12 cellular contexts compared by ENCODE assay signal in genomic region chr14:21072781-21073339, GRCh38. TPM values are rescaled to one million over a fixed set of nuclear protein-coding genes. Genes with fewer than 3 reads are reported as not detected.
DNase-seq lines count a peak whose midpoint lies in the region; ATAC-seq, FAIRE-seq and TF ChIP-seq lines count a peak whose summit lies in the region.
"Had no signal": no experiment of that assay in that cellular context is flagged by ENCODE, and none has a peak within 500 bp of the region (broad histone marks: within the 10 kb centered on the region; RNA-seq: fewer than 3 reads in every experiment).

No MANE protein-coding gene starts in this region.

- no peak for TF ChIP-seq CTCF in fibroblast of lung (conservative IDR thresholded peaks at IDR 0.05 in 1 of 2, IDR thresholded peaks at IDR 0.05 in 1 of 2; ENCODE audit: low read depth in 1 of 2, low read length in 2 of 2)
- TF ChIP-seq CTCF in pancreas (IDR thresholded peaks at IDR 0.05): no peak

- H3K9me3 ChIP-seq in BLaER1: no peaks in the 10 kb centered on the region
- H3K9me3 ChIP-seq in fibroblast of lung (ENCODE audit: control insufficient read depth, insufficient read depth, low read depth, low read length): no peaks in the 10 kb centered on the region
- no peaks in the 10 kb centered on the region for H3K9me3 ChIP-seq in pancreas

- H4K20me1 ChIP-seq in BLaER1 (no peaks in the 10 kb centered on the region), fibroblast of lung (ENCODE audit: control insufficient read depth, extremely low read depth, insufficient read depth, low read length) (no peaks in the 10 kb centered on the region)

- WGBS in pancreas, 2 donors: 68 to 71% methylated on average over 9 of the region's 9 CpGs

- intact Hi-C loops in pancreas (cut with DNase I): no loop called here

- H3K4me1 ChIP-seq in BLaER1: peaks cover 51% of the 10 kb centered on the region
- peaks cover 11% of the 10 kb centered on the region for H3K4me1 ChIP-seq in fibroblast of lung (ENCODE audit: control insufficient read depth, extremely low read depth, insufficient read depth, low read length)
- H3K4me1 ChIP-seq in pancreas: peaks cover 0 to 9% (median 5%) of the 10 kb centered on the region in 3 donors

- H3K27ac ChIP-seq in BLaER1 (peak overlapping the region; percentile 87), fibroblast of lung (ENCODE audit: insufficient read depth, low read length) (peak overlapping the region; percentile 96), pancreas (peak overlapping the region in 3 of 4 donors; percentile 5 to 88 (median 76))

- H3K36me3 ChIP-seq in BLaER1: peaks cover 24% of the 10 kb centered on the region
- H3K36me3 ChIP-seq in fibroblast of lung (ENCODE audit: control insufficient read depth, insufficient read depth, low read length): peaks cover 24% of the 10 kb centered on the region
- H3K36me3 ChIP-seq in pancreas: peaks cover 0 to 25% (median 13%) of the 10 kb centered on the region in 3 donors

- H3K27me3 ChIP-seq in BLaER1 (peaks cover 16% of the 10 kb centered on the region), fibroblast of lung (ENCODE audit: control insufficient read depth, insufficient read depth, low read length) (no peaks in the 10 kb centered on the region), pancreas (no peaks in the 10 kb centered on the region)

- no peak for FAIRE-seq in pancreas (lab: Jason Lieb, UNC)

- H3K4me3 ChIP-seq in BLaER1 (peak overlapping the region; percentile 80), fibroblast of lung (replicated peaks in 1 of 4; ENCODE audit: control extremely low read depth in 1 of 4, insufficient read depth in 1 of 4, low read depth in 3 of 4, low read length in 4 of 4) (no peak overlapping the region), pancreas (no peak overlapping the region)

- H3K9ac ChIP-seq in BLaER1 (peak overlapping the region; percentile 80; the same call in 1 of the 2 replicates), fibroblast of lung (ENCODE audit: insufficient read depth, low read length) (no peak overlapping the region)

- no peak for ATAC-seq in pancreas

- no peak overlapping the region for H2AFZ ChIP-seq in fibroblast of lung (ENCODE audit: low read length)

- peak overlapping the region; percentile 88 for H3K4me2 ChIP-seq in BLaER1
- peak overlapping the region; percentile 49 for H3K4me2 ChIP-seq in fibroblast of lung (ENCODE audit: extremely low read depth, insufficient read depth, low read length)

- DNase-seq in NCI-H510A (lab: John Stamatoyannopoulos, UW) (peak; percentile 23), fibroblast of lung (ENCODE audit: low read depth in 2 of 2) (no peak), pancreas (no peak), kidney tubule cell (ENCODE audit: low spot score) (no peak), HUDEP-2 (lab: John Stamatoyannopoulos, UW; ENCODE audit: unreplicated experiment in 76 of 76) (no peak), inferior parietal cortex (ENCODE audit: extremely low spot score) (no peak)
- DNase-seq in activated naive CD4-positive, alpha-beta T cell treated with Interleukin-2 at 50 U/mL for 16 hours: no peak
- DNase-seq: CD8-positive, alpha-beta memory T cell; NCI-H1436; occipital lobe; T-helper 9 cell had no signal

- peaks cover 2% of the 10 kb centered on the region for H3K79me2 ChIP-seq in fibroblast of lung (ENCODE audit: control insufficient read depth, insufficient read depth, low read length)

RNA-seq across cellular contexts. Expression of gene ARHGEF40, which starts 2.8 kb away (rescaled TPM):
- total RNA-seq in fibroblast of lung: 23.6 and 24.7 TPM in 2 replicates
- polyA plus RNA-seq in fibroblast of lung: 18.2 and 34.6 TPM in 2 replicates
- 16.0 and 24.4 TPM in 2 replicates for polyA plus RNA-seq in fibroblast of lung (2012)
- polyA minus RNA-seq in fibroblast of lung (ENCODE audit: low replicate concordance): 93.2 and 115 TPM in 2 replicates
- 10 to 100 TPM; 24.5 to 58.0 (median 36.4) TPM for total RNA-seq in pancreas
- 10 to 100 TPM; 68.8 to 77.0 TPM for polyA plus RNA-seq in pancreas

RNA-seq across cellular contexts. Expression of gene RNASE8, which starts 15.2 kb away (rescaled TPM):
- total RNA-seq in fibroblast of lung (not detected in 2 replicates), pancreas (not detected)
- polyA plus RNA-seq in fibroblast of lung (not detected in 2 replicates), pancreas (not detected)
- not detected in 2 replicates for polyA plus RNA-seq in fibroblast of lung (2012)
- polyA minus RNA-seq in fibroblast of lung (ENCODE audit: low replicate concordance): not detected in 2 replicates
- total RNA-seq: CD8-positive, alpha-beta memory T cell; occipital lobe had no signal
- polyA plus RNA-seq: CD8-positive, alpha-beta memory T cell had no signal

RNA-seq across cellular contexts. Expression of gene ZNF219, which starts 25.6 kb away (rescaled TPM):
- total RNA-seq in fibroblast of lung (3.9 and 4.6 TPM in 2 replicates), pancreas (10 to 100 TPM; 13.5 to 23.6 (median 16.1) TPM)
- polyA plus RNA-seq in fibroblast of lung (2.2 and 2.4 TPM in 2 replicates), pancreas (10 to 100 TPM; 19.8 to 20.5 TPM)
- 3.4 and 5.2 TPM in 2 replicates for polyA plus RNA-seq in fibroblast of lung (2012)
- polyA minus RNA-seq in fibroblast of lung (ENCODE audit: low replicate concordance): 1.1 and 2.3 TPM in 2 replicates

RNA-seq across cellular contexts. Expression of gene TMEM253, which starts 28.0 kb away (rescaled TPM):
- not detected in 2 replicates for total RNA-seq in fibroblast of lung
- 0.05 and 0.11 TPM in 2 replicates for polyA plus RNA-seq in fibroblast of lung
- polyA plus RNA-seq in fibroblast of lung (2012): 0.07 TPM in 1 of 2 replicates, not detected in the other
- not detected in 2 replicates for polyA minus RNA-seq in fibroblast of lung (ENCODE audit: low replicate concordance)
- total RNA-seq in pancreas: 1 to 10 TPM in 2 of 6 donors, under 1 TPM in 4; 0.16 to 1.6 (median 0.56) TPM
- polyA plus RNA-seq in pancreas: 1 to 10 TPM; 1.8 to 4.9 TPM
- total RNA-seq: CD8-positive, alpha-beta memory T cell; occipital lobe had no signal
- polyA plus RNA-seq: CD8-positive, alpha-beta memory T cell had no signal

RNA-seq across cellular contexts. Expression of gene RNASE7, which starts 30.7 kb away (rescaled TPM):
- total RNA-seq in fibroblast of lung (not detected in 2 replicates), pancreas (under 1 TPM in 4 of 6 donors, not detected in 2; 0.23 to 0.78 (median 0.28) TPM)
- polyA plus RNA-seq in fibroblast of lung (not detected in 2 replicates), pancreas (under 1 TPM in 1 of 2 donors, not detected in 1; 0.11 TPM)
- not detected in 2 replicates for polyA plus RNA-seq in fibroblast of lung (2012)
- not detected in 2 replicates for polyA minus RNA-seq in fibroblast of lung (ENCODE audit: low replicate concordance)
- total RNA-seq: CD8-positive, alpha-beta memory T cell; occipital lobe had no signal
- polyA plus RNA-seq: CD8-positive, alpha-beta memory T cell had no signal
